In genomic region chr14:66642264-66642663, GRCh38 we compare ENCODE assay signal across 1 cellular context.
TF ChIP-seq lines count a peak whose summit lies in the region.

No MANE protein-coding gene starts in this region.

TF ChIP-seq in SK-N-SH treated with all-trans-retinoic acid at 6 μM for 48 hours, 23 proteins besides CTCF, POLR2A, EP300 and RAD21 (continued from another document):
- no peak for TF ChIP-seq TSHZ2 (CRISPR knock-in tag; IDR thresholded peaks at IDR 0.05)
